Comparison of ENCODE assay signal across 8 cellular contexts in genomic region chr4:83548151-83548905, GRCh38. TPM values are rescaled to one million over a fixed set of nuclear protein-coding genes. Genes with fewer than 3 reads are reported as not detected.
DNase-seq lines count a peak whose midpoint lies in the region; ATAC-seq and TF ChIP-seq lines count a peak whose summit lies in the region.

No MANE protein-coding gene starts in this region.

- TF ChIP-seq CTCF in RWPE2 (IDR thresholded peaks at IDR 0.05; ENCODE audit: poor library complexity, severe bottlenecking), result no peak

- CTCF ChIA-PET in activated naive CD4-positive, alpha-beta T cell treated with anti-CD3 and anti-CD28 coated beads for 36 hours (lab: Charles Lee), result interaction anchor here (0.6 to 1.5 kb wide), 5 partner anchors 10 to 56 kb away, joined by 3 to 5 read pairs (median 3); no protein-coding TSS in a partner anchor

- H3K36me3 Mint-ChIP-seq in activated naive CD4-positive, alpha-beta T cell treated with anti-CD3 and anti-CD28 coated beads for 36 hours (ENCODE audit: low read depth), result no peaks in the 10 kb centered on the region

- H3K4me3 Mint-ChIP-seq in activated naive CD4-positive, alpha-beta T cell treated with anti-CD3 and anti-CD28 coated beads for 36 hours, result no peak overlapping the region

- no peaks in the 10 kb centered on the region for H3K27me3 ChIP-seq in RWPE2 (ENCODE audit: insufficient read depth, poor library complexity, severe bottlenecking)

- H3K27me3 Mint-ChIP-seq in activated naive CD4-positive, alpha-beta T cell treated with anti-CD3 and anti-CD28 coated beads for 36 hours (ENCODE audit: low read depth), result no peaks in the 10 kb centered on the region

- intact Hi-C loops in activated naive CD4-positive, alpha-beta T cell treated with anti-CD3 and anti-CD28 coated beads for 36 hours (cut with micrococcal nuclease), result loop anchor here (1.0 to 5.0 kb wide), 2 partner anchors 12 to 41 kb away; partner anchors contain the start of gene GPAT3

- no peaks in the 10 kb centered on the region for H3K9me3 Mint-ChIP-seq in activated naive CD4-positive, alpha-beta T cell treated with anti-CD3 and anti-CD28 coated beads for 36 hours

- H3K9me3 ChIP-seq in RWPE2 (ENCODE audit: severe bottlenecking), result no peaks in the 10 kb centered on the region

- in situ Hi-C loops in Caki2 (cut with HindIII; ENCODE audit: low pct_unique_long_range_greater_than_20kb, low sequenced_read_pairs), result no loop called here

- H3K4me3 ChIP-seq in RWPE2 (ENCODE audit: severe bottlenecking), result no peak overlapping the region

- H3K27ac Mint-ChIP-seq in activated naive CD4-positive, alpha-beta T cell treated with anti-CD3 and anti-CD28 coated beads for 36 hours, result no peak overlapping the region

- H3K4me1 ChIP-seq in RWPE2 (ENCODE audit: insufficient read depth, poor library complexity, severe bottlenecking), result peaks cover 24% of the 10 kb centered on the region

- H3K36me3 ChIP-seq in RWPE2 (ENCODE audit: low read depth), result no peaks in the 10 kb centered on the region

- DNase-seq in Caki2 (ENCODE audit: low read depth), result peak; percentile 91
- peak; percentile 94 for DNase-seq in HPDE6-E6E7 (ENCODE audit: extremely low spot score)
- DNase-seq in RWPE2 (ENCODE audit: low spot score), result peak; percentile 85
- peak; percentile 82 for DNase-seq in activated naive CD4-positive, alpha-beta T cell treated with anti-CD3 and anti-CD28 coated beads for 36 hours
- DNase-seq in hepatic stellate cell (ENCODE audit: low spot score), result peak; percentile 82
- DNase-seq in stimulated activated CD4-positive, alpha-beta T cell treated with anti-CD3 and anti-CD28 coated beads, Interleukin-4, amount 100 ng/mL, for 48 hours (ENCODE audit: low read depth in 2 of 2), result peak; percentile 52 to 64
- DNase-seq in mesenteric fat pad (ENCODE audit: low spot score), result no peak

- peaks cover 3% of the 10 kb centered on the region for H3K4me1 Mint-ChIP-seq in activated naive CD4-positive, alpha-beta T cell treated with anti-CD3 and anti-CD28 coated beads for 36 hours (ENCODE audit: low read depth)

- H3K27ac ChIP-seq in RWPE2 (ENCODE audit: poor library complexity, severe bottlenecking), result peak overlapping the region; percentile 30

- peak; percentile 96 for ATAC-seq in GM21447 (IDR thresholded peaks at IDR 0.05; ENCODE audit: unreplicated experiment)
- peak; percentile 92 for ATAC-seq in RWPE2 (ENCODE audit: low read depth)

RNA-seq across cellular contexts. Expression of gene GPAT3, which starts 12.4 kb away (rescaled TPM):
- total RNA-seq in Caki2 (2014; rRNA removed; shearing (Covaris generic); ENCODE audit: low replicate concordance), result 12.5 and 13.4 TPM in 2 replicates
- total RNA-seq in activated naive CD4-positive, alpha-beta T cell treated with anti-CD3 and anti-CD28 coated beads for 36 hours, result 1 to 10 TPM; 2.0 to 3.1 TPM
- total RNA-seq in mesenteric fat pad, result 9.2 TPM
